Comparison of ENCODE assay signal across 8 cellular contexts in genomic region chr7:1044189-1045037, GRCh38. TPM values are rescaled to one million over a fixed set of nuclear protein-coding genes. Genes with fewer than 3 reads are reported as not detected.
DNase-seq lines count a peak whose midpoint lies in the region; ATAC-seq and FAIRE-seq lines count a peak whose summit lies in the region.

A gene with protein sequence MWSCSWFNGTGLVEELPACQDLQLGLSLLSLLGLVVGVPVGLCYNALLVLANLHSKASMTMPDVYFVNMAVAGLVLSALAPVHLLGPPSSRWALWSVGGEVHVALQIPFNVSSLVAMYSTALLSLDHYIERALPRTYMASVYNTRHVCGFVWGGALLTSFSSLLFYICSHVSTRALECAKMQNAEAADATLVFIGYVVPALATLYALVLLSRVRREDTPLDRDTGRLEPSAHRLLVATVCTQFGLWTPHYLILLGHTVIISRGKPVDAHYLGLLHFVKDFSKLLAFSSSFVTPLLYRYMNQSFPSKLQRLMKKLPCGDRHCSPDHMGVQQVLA (plus strand): TSS chr7:1044546. CDS start chr7:1057516, 12,970 bp downstream.

- peak; percentile 99 for DNase-seq in Daoy (ENCODE audit: low read depth)
- DNase-seq in RCC 7860 (ENCODE audit: low spot score): peak; percentile 81
- peak; percentile 89 for DNase-seq in activated T-helper 1 cell treated with Interleukin-2 at 50 U/mL for 16 hours (ENCODE audit: low read depth)
- DNase-seq in fibroblast of gingiva (ENCODE audit: low read depth): peak; percentile 95
- peak; percentile 73 to 94 (median 89) for DNase-seq in naive thymus-derived CD8-positive, alpha-beta T cell
- peak; percentile 85 for DNase-seq in stimulated activated naive B cell treated with anti-CD40 and anti-IgM and Interleukin-4, amounts not matched to agents 10 μg/mL and 1 μg/mL and 100 μg/mL, for 72 hours

- peak within 1 kb of the TSS; percentile 78 to 94 (median 88) for H3K4me3 Mint-ChIP-seq in naive thymus-derived CD8-positive, alpha-beta T cell
- peak within 1 kb of the TSS; percentile 83 to 84 for H3K4me3 Mint-ChIP-seq in stimulated activated naive B cell treated with anti-CD40 and anti-IgM and Interleukin-4, amounts not matched to agents 10 μg/mL and 1 μg/mL and 100 μg/mL, for 72 hours

- H3K4me1 Mint-ChIP-seq in naive thymus-derived CD8-positive, alpha-beta T cell: peaks cover 25 to 71% (median 59%) of the 10 kb centered on the region in 4 donors
- peaks cover 27 to 43% of the 10 kb centered on the region in 2 donors for H3K4me1 Mint-ChIP-seq in stimulated activated naive B cell treated with anti-CD40 and anti-IgM and Interleukin-4, amounts not matched to agents 10 μg/mL and 1 μg/mL and 100 μg/mL, for 72 hours

- no peak for FAIRE-seq in RCC 7860 (lab: Jason Lieb, UNC)

- H3K9me3 Mint-ChIP-seq in naive thymus-derived CD8-positive, alpha-beta T cell: no peaks in the 10 kb centered on the region
- no peaks in the 10 kb centered on the region for H3K9me3 Mint-ChIP-seq in stimulated activated naive B cell treated with anti-CD40 and anti-IgM and Interleukin-4, amounts not matched to agents 10 μg/mL and 1 μg/mL and 100 μg/mL, for 72 hours

- POLR2A ChIA-PET in naive thymus-derived CD8-positive, alpha-beta T cell (lab: Charles Lee): interaction anchor here (0.7 to 5.4 kb wide), 11 partner anchors 10 to 135 kb away, joined by 3 to 35 read pairs (median 4); partner anchors contain the start of genes COX19 and ZFAND2A

- no peaks in the 10 kb centered on the region for H3K9me3 ChIP-seq in KOPT-K1 (ENCODE audit: insufficient read depth, low read length, poor library complexity, severe bottlenecking)

- H3K36me3 Mint-ChIP-seq in naive thymus-derived CD8-positive, alpha-beta T cell: no peaks in the 10 kb centered on the region
- peaks cover 0 to 3% of the 10 kb centered on the region in 2 donors for H3K36me3 Mint-ChIP-seq in stimulated activated naive B cell treated with anti-CD40 and anti-IgM and Interleukin-4, amounts not matched to agents 10 μg/mL and 1 μg/mL and 100 μg/mL, for 72 hours

- ATAC-seq in GM21737 (IDR thresholded peaks at IDR 0.05; ENCODE audit: unreplicated experiment): peak; percentile 83
- ATAC-seq in naive thymus-derived CD8-positive, alpha-beta T cell: peak; percentile 86 to 89
- ATAC-seq in stimulated activated naive B cell treated with anti-CD40 and anti-IgM and Interleukin-4, amounts not matched to agents 10 μg/mL and 1 μg/mL and 100 μg/mL, for 72 hours (replicated peaks): peak; percentile 90 to 93

- H3K27ac ChIP-seq in KOPT-K1 (ENCODE audit: low read depth, low read length, poor library complexity, severe bottlenecking): peak within 1 kb of the TSS; percentile 25

- H3K36me3 ChIP-seq in KOPT-K1 (ENCODE audit: insufficient read depth, low read length): no peaks in the 10 kb centered on the region

- peaks cover 0 to 20% (median 0%) of the 10 kb centered on the region in 5 donors for H3K27me3 Mint-ChIP-seq in naive thymus-derived CD8-positive, alpha-beta T cell
- H3K27me3 Mint-ChIP-seq in stimulated activated naive B cell treated with anti-CD40 and anti-IgM and Interleukin-4, amounts not matched to agents 10 μg/mL and 1 μg/mL and 100 μg/mL, for 72 hours: peaks cover 4 to 6% of the 10 kb centered on the region in 2 donors

- peak within 1 kb of the TSS; percentile 23 to 93 (median 88) for H3K27ac Mint-ChIP-seq in naive thymus-derived CD8-positive, alpha-beta T cell
- H3K27ac Mint-ChIP-seq in stimulated activated naive B cell treated with anti-CD40 and anti-IgM and Interleukin-4, amounts not matched to agents 10 μg/mL and 1 μg/mL and 100 μg/mL, for 72 hours: peak within 1 kb of the TSS; percentile 73

RNA-seq across cellular contexts. Expression of the gene that starts here (rescaled TPM):
- total RNA-seq in Daoy (2014; rRNA removed; shearing (Covaris generic)): 0.17 and 1.1 TPM in 2 replicates
- 1 to 10 TPM; 7.0 to 9.5 TPM for total RNA-seq in naive thymus-derived CD8-positive, alpha-beta T cell
- polyA plus RNA-seq in naive thymus-derived CD8-positive, alpha-beta T cell: 1 to 10 TPM; 1.4 to 3.8 (median 2.5) TPM

Comparison
In these comparisons a context has a peak if more than half of its experiments do, and no peak if none do; other contexts are left out.
1. Peak in every context shown above with its lines: DNase-seq, ATAC-seq and H3K27ac ChIP-seq.